ENCODE assay signal across 16 cellular contexts in the genomic region with DNA sequence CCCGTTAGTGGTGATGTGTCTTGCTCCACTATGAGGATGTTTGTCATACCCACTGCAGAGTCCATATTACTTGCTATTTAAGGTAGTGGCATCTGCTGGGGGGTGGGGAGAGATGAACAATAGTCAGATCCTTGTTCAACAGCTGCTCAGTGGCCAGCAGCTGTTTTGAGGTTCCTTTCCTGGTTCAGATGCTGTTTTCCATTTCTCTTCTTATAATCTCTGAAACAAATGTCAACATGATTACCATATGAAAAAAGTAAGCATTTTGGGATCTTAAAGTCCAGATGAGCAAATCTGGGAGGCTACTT.
"Had no signal": no experiment of that assay in that cellular context is flagged by ENCODE, and none has a peak within 500 bp of the region (broad histone marks: within the 10 kb centered on the region; RNA-seq: fewer than 3 reads in every experiment).

No MANE protein-coding gene starts in this region.

- H3K36me3 ChIP-seq: breast epithelium, thyroid gland had no signal

- ATAC-seq: activated T-cell treated with anti-CD3 and anti-CD28 coated beads, Interleukin-2, amount 50 U/mL, for 72 hours; naive thymus-derived CD4-positive, alpha-beta T cell; right cardiac atrium; stimulated activated effector memory CD8-positive, alpha-beta T cell treated with anti-CD3 and anti-CD28 coated beads, Interleukin-12 subunit alpha, Interleukin-12 subunit beta, amount 100 ng/mL, for 72 hours had no signal

- H3K27me3 Mint-ChIP-seq: activated CD4-positive, alpha-beta memory T cell treated with anti-CD3 and anti-CD28 coated beads, Interleukin-2, amount 10 ng/mL, durations not matched to agents 7 days and 5 days had no signal

- H3K4me3 ChIP-seq: breast epithelium, lung, thyroid gland had no signal

- FAIRE-seq: urothelium cell line had no signal

- H3K27ac Mint-ChIP-seq: activated CD4-positive, alpha-beta memory T cell treated with anti-CD3 and anti-CD28 coated beads, Interleukin-2, amount 10 ng/mL, durations not matched to agents 7 days and 5 days; activated naive CD8-positive, alpha-beta T cell treated with anti-CD3 and anti-CD28 coated beads, Interleukin-2, amount 10 ng/mL, durations not matched to agents 7 days and 5 days; activated T-cell treated with anti-CD3 and anti-CD28 coated beads, Interleukin-2, amount 50 U/mL, for 72 hours; naive thymus-derived CD4-positive, alpha-beta T cell; stimulated activated effector memory CD8-positive, alpha-beta T cell treated with anti-CD3 and anti-CD28 coated beads, Interleukin-12 subunit alpha, Interleukin-12 subunit beta, amount 100 ng/mL, for 72 hours had no signal

- H3K9me3 ChIP-seq: breast epithelium, thyroid gland had no signal

- H3K4me1 ChIP-seq: breast epithelium, thyroid gland had no signal

- DNase-seq: activated CD4-positive, alpha-beta memory T cell treated with anti-CD3 and anti-CD28 coated beads, Interleukin-2, amount 10 ng/mL, durations not matched to agents 7 days and 5 days; activated gamma-delta T cell treated with Interleukin-2 at 50 U/mL for 16 hours; activated naive CD8-positive, alpha-beta T cell treated with anti-CD3 and anti-CD28 coated beads, Interleukin-2, amount 10 ng/mL, durations not matched to agents 7 days and 5 days; activated T-cell treated with anti-CD3 and anti-CD28 coated beads, Interleukin-2, amount 50 U/mL, for 72 hours; anterior cingulate cortex; dermis blood vessel endothelial cell; erythroblast; hypothalamus; midbrain; naive thymus-derived CD4-positive, alpha-beta T cell; right cardiac atrium; thyroid gland had no signal

- H3K27ac ChIP-seq: breast epithelium, thyroid gland had no signal

- H3K4me1 Mint-ChIP-seq: activated CD4-positive, alpha-beta memory T cell treated with anti-CD3 and anti-CD28 coated beads, Interleukin-2, amount 10 ng/mL, durations not matched to agents 7 days and 5 days; activated naive CD8-positive, alpha-beta T cell treated with anti-CD3 and anti-CD28 coated beads, Interleukin-2, amount 10 ng/mL, durations not matched to agents 7 days and 5 days; naive thymus-derived CD4-positive, alpha-beta T cell; stimulated activated effector memory CD8-positive, alpha-beta T cell treated with anti-CD3 and anti-CD28 coated beads, Interleukin-12 subunit alpha, Interleukin-12 subunit beta, amount 100 ng/mL, for 72 hours had no signal

- H3K4me3 Mint-ChIP-seq: activated CD4-positive, alpha-beta memory T cell treated with anti-CD3 and anti-CD28 coated beads, Interleukin-2, amount 10 ng/mL, durations not matched to agents 7 days and 5 days; activated naive CD8-positive, alpha-beta T cell treated with anti-CD3 and anti-CD28 coated beads, Interleukin-2, amount 10 ng/mL, durations not matched to agents 7 days and 5 days; activated T-cell treated with anti-CD3 and anti-CD28 coated beads, Interleukin-2, amount 50 U/mL, for 72 hours; naive thymus-derived CD4-positive, alpha-beta T cell; stimulated activated effector memory CD8-positive, alpha-beta T cell treated with anti-CD3 and anti-CD28 coated beads, Interleukin-12 subunit alpha, Interleukin-12 subunit beta, amount 100 ng/mL, for 72 hours had no signal

- H3K9me3 Mint-ChIP-seq: activated naive CD8-positive, alpha-beta T cell treated with anti-CD3 and anti-CD28 coated beads, Interleukin-2, amount 10 ng/mL, durations not matched to agents 7 days and 5 days; activated T-cell treated with anti-CD3 and anti-CD28 coated beads, Interleukin-2, amount 50 U/mL, for 72 hours had no signal

- H3K36me3 Mint-ChIP-seq: activated naive CD8-positive, alpha-beta T cell treated with anti-CD3 and anti-CD28 coated beads, Interleukin-2, amount 10 ng/mL, durations not matched to agents 7 days and 5 days; naive thymus-derived CD4-positive, alpha-beta T cell; stimulated activated effector memory CD8-positive, alpha-beta T cell treated with anti-CD3 and anti-CD28 coated beads, Interleukin-12 subunit alpha, Interleukin-12 subunit beta, amount 100 ng/mL, for 72 hours had no signal
